In the genomic region with DNA sequence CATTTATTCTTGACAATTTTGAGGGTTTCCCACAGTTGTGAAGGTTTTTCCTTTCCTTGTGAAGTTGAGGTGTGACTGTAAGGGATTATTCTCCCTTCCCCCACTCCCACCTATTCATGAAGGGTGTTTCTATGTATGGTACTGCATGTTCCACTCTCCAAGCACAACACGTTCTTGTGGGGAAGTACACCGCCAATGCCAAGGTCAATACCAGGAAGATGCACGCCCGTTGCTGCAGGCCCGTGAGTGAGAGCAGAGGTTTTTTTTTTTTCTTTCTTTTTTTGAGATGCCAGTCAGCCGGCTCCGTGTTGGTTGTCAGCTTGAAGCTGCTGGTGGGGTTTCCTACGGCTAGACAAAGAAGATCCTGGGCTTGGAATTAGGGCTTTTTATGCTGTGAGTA, we compare ENCODE assay signal across 16 cellular contexts.
"Had no signal": no experiment of that assay in that cellular context is flagged by ENCODE, and none has a peak within 500 bp of the region (broad histone marks: within the 10 kb centered on the region; RNA-seq: fewer than 3 reads in every experiment).

No MANE protein-coding gene starts in this region.

- H3K27ac ChIP-seq: psoas muscle, vagina had no signal

- H3K27me3 ChIP-seq: vagina had no signal

- H3K4me3 ChIP-seq: psoas muscle, vagina had no signal

- ATAC-seq: activated CD4-positive, CD25-positive, alpha-beta regulatory T cell treated with anti-CD3 and anti-CD28 coated beads, Interleukin-2, amount 50 U/mL, for 24 hours; natural killer cell; psoas muscle; sciatic nerve; stimulated activated naive CD8-positive, alpha-beta T cell treated with anti-CD3 and anti-CD28 coated beads, Interleukin-15, Interleukin-2, amounts not matched to agents 100 U/mL and 50 U/mL, for 24 hours; T-cell had no signal

- H3K36me3 ChIP-seq: vagina had no signal

- H3K4me1 ChIP-seq: psoas muscle, vagina had no signal

- DNase-seq: activated CD4-positive, alpha-beta T cell treated with anti-CD3 and anti-CD28 coated beads, Interleukin-2, amount 50 U/mL, for 1 hour; activated CD8-positive, alpha-beta memory T cell treated with anti-CD3 and anti-CD28 coated beads for 24 hours; activated naive CD8-positive, alpha-beta T cell treated with anti-CD3 and anti-CD28 coated beads for 36 hours; amygdala; cerebellar nuclear complex; effector memory CD4-positive, alpha-beta T cell; foreskin fibroblast; left cardiac atrium; natural killer cell; psoas muscle; stimulated activated naive CD8-positive, alpha-beta T cell treated with anti-CD3 and anti-CD28 coated beads, Interleukin-15, Interleukin-2, amounts not matched to agents 100 U/mL and 50 U/mL, for 24 hours; T-cell; T-helper 9 cell had no signal

- H3K9me3 ChIP-seq: psoas muscle, vagina had no signal
